In genomic region chr5:133819977-133820471, GRCh38 we compare ENCODE assay signal across 22 cellular contexts.
DNase-seq lines count a peak whose midpoint lies in the region; ATAC-seq, FAIRE-seq and TF ChIP-seq lines count a peak whose summit lies in the region.
"Had no signal": no experiment of that assay in that cellular context is flagged by ENCODE, and none has a peak within 500 bp of the region (broad histone marks: within the 10 kb centered on the region; RNA-seq: fewer than 3 reads in every experiment).

No MANE protein-coding gene starts in this region.

- peak overlapping the region; percentile 41 to 74 for H3K27ac ChIP-seq in kidney (ENCODE audit: low read depth in 2 of 2, low read length in 2 of 2)
- H3K27ac ChIP-seq: suprapubic skin had no signal

- H3K4me3 ChIP-seq in kidney (ENCODE audit: low read length in 2 of 2), result no peak overlapping the region
- H3K4me3 ChIP-seq in mucosa of descending colon, result no peak overlapping the region
- H3K4me3 ChIP-seq: suprapubic skin had no signal

- H3K4me1 ChIP-seq in kidney (ENCODE audit: control insufficient read depth in 1 of 2, insufficient read depth in 1 of 2, low read depth in 1 of 2, low read length in 2 of 2) (peaks cover 32 to 50% of the 10 kb centered on the region in 2 donors), mucosa of descending colon (ENCODE audit: low read depth) (no peaks in the 10 kb centered on the region)

- no peak for TF ChIP-seq CTCF in kidney (IDR thresholded peaks at IDR 0.05; ENCODE audit: borderline replicate concordance, extremely low read depth, insufficient read depth)
- TF ChIP-seq CTCF in mucosa of descending colon (IDR thresholded peaks at IDR 0.05), result no peak

- no peaks in the 10 kb centered on the region for H3K36me3 ChIP-seq in kidney (ENCODE audit: control insufficient read depth in 1 of 2, insufficient read depth in 2 of 2, low read length in 2 of 2)
- H3K36me3 ChIP-seq in mucosa of descending colon (ENCODE audit: low read depth), result no peaks in the 10 kb centered on the region
- H3K36me3 ChIP-seq: esophagus squamous epithelium, suprapubic skin had no signal

- peak; percentile 5 for DNase-seq in EL
- peak; percentile 40 for DNase-seq in NCI-H460 (ENCODE audit: extremely low read depth, low read depth)
- peak; percentile 64 for DNase-seq in kidney
- DNase-seq in retina, result peak; percentile 77
- DNase-seq in superior temporal gyrus (ENCODE audit: extremely low spot score), result no peak
- no peak for DNase-seq in mucosa of descending colon
- no peak for DNase-seq in RCC 7860 (ENCODE audit: low spot score)
- DNase-seq: activated CD4-positive, alpha-beta T cell treated with anti-CD3 and anti-CD28 coated beads, Interleukin-2, amount 50 U/mL, for 48 hours; activated gamma-delta T cell treated with Interleukin-2 at 50 U/mL for 16 hours; amniotic stem cell; cerebellar nuclear complex; effector memory CD4-positive, alpha-beta T cell; esophagus squamous epithelium; glutamatergic neuron; H7; naive thymus-derived CD4-positive, alpha-beta T cell; NCI-H1436; NCI-H2171 treated with DMSO at 0.1 percent for 48 hours; SIG-M5 had no signal

- ATAC-seq in GM18868 (IDR thresholded peaks at IDR 0.05; ENCODE audit: unreplicated experiment), result no peak
- no peak for ATAC-seq in mucosa of descending colon
- ATAC-seq: naive thymus-derived CD4-positive, alpha-beta T cell; WTC11 had no signal

- intact Hi-C loops in kidney (cut with DNase I), result no loop called here
- intact Hi-C loops in mucosa of descending colon (cut with DNase I, micrococcal nuclease), result no loop called here

- H3K9me3 ChIP-seq in kidney (ENCODE audit: control insufficient read depth in 1 of 2, low read length in 2 of 2) (no peaks in the 10 kb centered on the region), mucosa of descending colon (no peaks in the 10 kb centered on the region)
- H3K9me3 ChIP-seq: esophagus squamous epithelium, suprapubic skin had no signal

- no peak overlapping the region for H3K9ac ChIP-seq in kidney (ENCODE audit: low read length in 2 of 2)

- FAIRE-seq in kidney (lab: Jason Lieb, UNC) (no peak), RCC 7860 (lab: Jason Lieb, UNC) (no peak)

Comparison
In these comparisons a context has a peak if more than half of its experiments do, and no peak if none do; other contexts are left out.
1. DNase-seq: peak in EL (single experiment), NCI-H460 (single experiment), kidney (single experiment) and retina (single experiment); none in superior temporal gyrus (single experiment), mucosa of descending colon (0 of 3) and RCC 7860 (single experiment).